8 cellular contexts compared by ENCODE assay signal in genomic region chr9:137605146-137606004, GRCh38. TPM values are rescaled to one million over a fixed set of nuclear protein-coding genes. Genes with fewer than 3 reads are reported as not detected.
A peak's percentile ranks its signal among the peaks of the same experiment; 100 is the strongest.
DNase-seq lines count a peak whose midpoint lies in the region; ATAC-seq and TF ChIP-seq lines count a peak whose summit lies in the region.

ARRDC1 (plus strand) TSS chr9:137605686; CDS start chr9:137605718, 32 bp downstream.

- no peaks in the 10 kb centered on the region for H3K36me3 Mint-ChIP-seq in T-helper 1 cell treated with Interleukin-12 subunit alpha and Interleukin-12 subunit beta and Interleukin-4 antibody, amounts not matched to agents 30 μg/mL and 1 μg/mL, for 36 hours (ENCODE audit: low read depth)

- peak within 1 kb of the TSS; percentile 84 for H3K4me3 Mint-ChIP-seq in T-helper 1 cell treated with Interleukin-12 subunit alpha and Interleukin-12 subunit beta and Interleukin-4 antibody, amounts not matched to agents 30 μg/mL and 1 μg/mL, for 36 hours

- no peaks in the 10 kb centered on the region for H3K27me3 ChIP-seq in right atrium auricular region
- no peaks in the 10 kb centered on the region for H3K27me3 ChIP-seq in psoas muscle (ENCODE audit: insufficient read depth in 3 of 3, low read length in 2 of 3)

- no peaks in the 10 kb centered on the region for H3K9me3 Mint-ChIP-seq in T-helper 1 cell treated with Interleukin-12 subunit alpha and Interleukin-12 subunit beta and Interleukin-4 antibody, amounts not matched to agents 30 μg/mL and 1 μg/mL, for 36 hours

- peak; percentile 64 for TF ChIP-seq POLR2A in GM10847 (IDR thresholded peaks at IDR 0.05; ENCODE audit: extremely low read depth, insufficient read length)

- TF ChIP-seq CTCF in right atrium auricular region (IDR thresholded peaks at IDR 0.05) = no peak
- no peak for TF ChIP-seq CTCF in psoas muscle (IDR thresholded peaks at IDR 0.05)

- H3K36me3 ChIP-seq in right atrium auricular region = no peaks in the 10 kb centered on the region
- H3K36me3 ChIP-seq in psoas muscle (ENCODE audit: insufficient read depth in 1 of 2, low read depth in 1 of 2) = no peaks in the 10 kb centered on the region

- peaks cover 6% of the 10 kb centered on the region for H3K27me3 Mint-ChIP-seq in T-helper 1 cell treated with Interleukin-12 subunit alpha and Interleukin-12 subunit beta and Interleukin-4 antibody, amounts not matched to agents 30 μg/mL and 1 μg/mL, for 36 hours (ENCODE audit: low read depth)

- H3K9me3 ChIP-seq in right atrium auricular region = no peaks in the 10 kb centered on the region
- H3K9me3 ChIP-seq in psoas muscle = no peaks in the 10 kb centered on the region

- 0 to 4% (median 1%) methylated on average over 33 to 106 of the region's 109 CpGs for WGBS in psoas muscle, 3 donors

- peak within 1 kb of the TSS; percentile 77 to 86 for H3K4me3 ChIP-seq in right atrium auricular region
- H3K4me3 ChIP-seq in psoas muscle = peak within 1 kb of the TSS; percentile 78

- DNase-seq in NCI-H1105 (lab: John Stamatoyannopoulos, UW) = peak; percentile 78
- peak; percentile 70 for DNase-seq in amniotic epithelial cell (ENCODE audit: low read depth)
- peak; percentile 92 for DNase-seq in right atrium auricular region (ENCODE audit: low spot score)
- peak; percentile 94 to 97 for DNase-seq in psoas muscle
- DNase-seq in ureter (ENCODE audit: low spot score) = peak; percentile 92

- H3K27ac ChIP-seq in right atrium auricular region = peak within 1 kb of the TSS; percentile 81 to 90
- H3K27ac ChIP-seq in psoas muscle = peak within 1 kb of the TSS; percentile 85

- peak; percentile 68 for ATAC-seq in HG02623 (IDR thresholded peaks at IDR 0.05; ENCODE audit: unreplicated experiment)
- ATAC-seq in psoas muscle = peak; percentile 86 to 91 (median 90)

- peaks cover 16% of the 10 kb centered on the region for H3K4me1 Mint-ChIP-seq in T-helper 1 cell treated with Interleukin-12 subunit alpha and Interleukin-12 subunit beta and Interleukin-4 antibody, amounts not matched to agents 30 μg/mL and 1 μg/mL, for 36 hours (ENCODE audit: low read depth)

- peak within 1 kb of the TSS; percentile 6 for H3K27ac Mint-ChIP-seq in T-helper 1 cell treated with Interleukin-12 subunit alpha and Interleukin-12 subunit beta and Interleukin-4 antibody, amounts not matched to agents 30 μg/mL and 1 μg/mL, for 36 hours

- intact Hi-C loops in psoas muscle (cut with DNase I) = no loop called here

- H3K4me1 ChIP-seq in right atrium auricular region (peaks cover 0 to 41% of the 10 kb centered on the region in 2 donors), psoas muscle (peaks cover 15% of the 10 kb centered on the region)

RNA-seq across cellular contexts. Expression of gene ARRDC1, which starts in this region (rescaled TPM):
- 10 to 100 TPM; 21.4 to 37.8 TPM for total RNA-seq in right atrium auricular region
- 10 to 100 TPM in 3 of 4 donors, 1 to 10 TPM in 1; 6.9 to 17.6 (median 14.6) TPM for total RNA-seq in psoas muscle
- 10 to 100 TPM; 12.6 to 18.9 (median 14.2) TPM for polyA plus RNA-seq in psoas muscle
- total RNA-seq in ureter = 118 TPM

Comparison
In these comparisons a context has a peak if more than half of its experiments do, and no peak if none do; other contexts are left out.
1. Peak in every context shown above with its lines: DNase-seq, ATAC-seq, H3K4me3 ChIP-seq and H3K27ac ChIP-seq.